In the genomic region with DNA sequence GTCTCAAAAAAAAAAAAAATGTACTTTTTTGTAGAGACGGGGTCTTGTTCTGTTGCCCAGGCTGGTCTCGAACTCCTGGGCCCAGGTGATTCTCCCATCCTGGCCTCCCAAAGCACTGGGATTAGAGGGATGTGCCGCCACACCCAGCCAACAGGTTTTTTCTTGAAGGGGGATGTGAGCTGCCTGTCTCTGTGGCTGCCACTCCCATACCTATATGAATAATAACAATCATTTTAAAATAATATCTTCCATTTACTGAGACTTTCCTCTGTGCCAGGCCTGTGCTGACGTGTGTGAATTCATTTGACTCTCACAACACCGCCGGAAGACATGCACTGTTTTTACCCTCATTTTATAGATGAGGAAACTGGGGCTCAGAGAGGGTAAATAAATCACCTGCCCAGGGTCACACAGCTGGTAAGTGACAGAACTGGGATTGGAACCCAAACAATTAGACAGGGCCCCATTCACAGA, we compare ENCODE assay signal across 11 cellular contexts. TPM values are rescaled to one million over a fixed set of nuclear protein-coding genes. Genes with fewer than 3 reads are reported as not detected.
A peak's percentile ranks its signal among the peaks of the same experiment; 100 is the strongest.
DNase-seq lines count a peak whose midpoint lies in the region; ATAC-seq, FAIRE-seq and TF ChIP-seq lines count a peak whose summit lies in the region.
"Had no signal": no experiment of that assay in that cellular context is flagged by ENCODE, and none has a peak within 500 bp of the region (broad histone marks: within the 10 kb centered on the region; RNA-seq: fewer than 3 reads in every experiment).

No MANE protein-coding gene starts in this region.

- H3K4me1 ChIP-seq in K562 (replicated peaks in 1 of 2; ENCODE audit: control insufficient read depth in 2 of 2, insufficient read depth in 2 of 2, low read length in 2 of 2) = peaks cover 22% of the 10 kb centered on the region in 2 experiments
- H3K4me1 ChIP-seq in tibial nerve = peaks cover 0 to 71% (median 34%) of the 10 kb centered on the region in 4 donors

- no peak for TF ChIP-seq CTCF in K562 (IDR thresholded peaks at IDR 0.05 in 2 of 3, conservative IDR thresholded peaks at IDR 0.05 in 1 of 3; ENCODE audit: insufficient read depth in 2 of 3, low read depth in 1 of 3, low read length in 3 of 3)
- TF ChIP-seq CTCF in tibial nerve (IDR thresholded peaks at IDR 0.05) = no peak

- H2AFZ ChIP-seq in K562 (ENCODE audit: low read depth, low read length) = 0 out of 2 replicates have a peak overlapping the region, but pooled peaks have one; percentile 36

- POLR2A ChIA-PET in K562 (lab: Yijun Ruan, JAX) = interaction anchor here (0.7 to 1.0 kb wide), 3 partner anchors 9 to 29 kb away, joined by 3 to 4 read pairs (median 3); no protein-coding TSS in a partner anchor

- no peaks in the 10 kb centered on the region for H3K9me1 ChIP-seq in K562 (ENCODE audit: control insufficient read depth, insufficient read depth, low read length)

- H3K27me3 Mint-ChIP-seq in activated T-cell treated with anti-CD3 and anti-CD28 coated beads, Interleukin-2, amount 50 U/mL, for 72 hours (ENCODE audit: low read depth) = peaks cover 7% of the 10 kb centered on the region
- peaks cover 2% of the 10 kb centered on the region for H3K27me3 Mint-ChIP-seq in memory B cell

- H3K9me3 ChIP-seq in K562 (replicated peaks; ENCODE audit: control insufficient read depth, insufficient read depth, low read depth, low read length) (no peaks in the 10 kb centered on the region), tibial nerve (no peaks in the 10 kb centered on the region)
- H3K9me3 ChIP-seq: BE2C had no signal

- DNase-seq in activated T-cell treated with anti-CD3 and anti-CD28 coated beads, Interleukin-2, amount 50 U/mL, for 72 hours = no peak
- DNase-seq in activated T-cell treated with anti-CD3 and anti-CD28 coated beads, Interleukin-2, amount 50 U/mL, for 1 hour = no peak
- DNase-seq in K562 (ENCODE audit: extremely low read depth in 1 of 4, low spot score in 3 of 4) (no peak), memory B cell (ENCODE audit: low spot score in 2 of 2) (no peak), tibial nerve (ENCODE audit: low spot score in 2 of 2) (no peak), inferior parietal cortex (ENCODE audit: extremely low spot score) (no peak), NCI-H128 (lab: John Stamatoyannopoulos, UW; ENCODE audit: unreplicated experiment) (no peak)
- DNase-seq: NCI-H1417 had no signal

- H3K4me3 ChIP-seq in K562 (no peak overlapping the region), tibial nerve (no peak overlapping the region)

- H3K4me1 Mint-ChIP-seq in activated T-cell treated with anti-CD3 and anti-CD28 coated beads, Interleukin-2, amount 50 U/mL, for 72 hours (ENCODE audit: low read depth) = peaks cover 58% of the 10 kb centered on the region
- H3K4me1 Mint-ChIP-seq in memory B cell = peaks cover 14% of the 10 kb centered on the region

- intact Hi-C loops in K562 (cut with micrococcal nuclease) = no loop called here

- no peak for TF ChIP-seq RAD21 in K562 (CRISPR knock-in tag; conservative IDR thresholded peaks at IDR 0.05 in 1 of 2, IDR thresholded peaks at IDR 0.05 in 1 of 2)

- peak overlapping the region; percentile 27; the same call in 1 of the 2 replicates for H3K4me2 ChIP-seq in K562 (ENCODE audit: insufficient read depth, low read length)

- no peak overlapping the region for H3K4me3 Mint-ChIP-seq in activated T-cell treated with anti-CD3 and anti-CD28 coated beads, Interleukin-2, amount 50 U/mL, for 72 hours
- H3K4me3 Mint-ChIP-seq in memory B cell = no peak overlapping the region
- H3K4me3 Mint-ChIP-seq: T-helper 1 cell treated with Interleukin-12 subunit alpha and Interleukin-12 subunit beta and Interleukin-4 antibody, amounts not matched to agents 30 μg/mL and 1 μg/mL, for 36 hours had no signal

- ATAC-seq in activated T-cell treated with anti-CD3 and anti-CD28 coated beads, Interleukin-2, amount 50 U/mL, for 72 hours (replicated peaks in 1 of 2) = peak; percentile 26 to 39
- ATAC-seq in K562 (no peak), memory B cell (ENCODE audit: low read depth) (peak; percentile 23), GM21367 (IDR thresholded peaks at IDR 0.05; ENCODE audit: unreplicated experiment) (no peak)

- no peaks in the 10 kb centered on the region for H3K36me3 ChIP-seq in K562 (ENCODE audit: control insufficient read depth, insufficient read depth, low read length)
- H3K36me3 ChIP-seq in tibial nerve = no peaks in the 10 kb centered on the region
- H3K36me3 ChIP-seq: BE2C had no signal

- H3K27ac ChIP-seq in K562 (ENCODE audit: extremely low read depth, low read depth, low read length) (peak overlapping the region; percentile 76; the same call in 2 of the 3 replicates), tibial nerve (peak overlapping the region; percentile 43 to 95 (median 80))

- no peak for TF ChIP-seq POLR2A in K562 (conservative IDR thresholded peaks at IDR 0.05)
- no peak for TF ChIP-seq POLR2A in tibial nerve (IDR thresholded peaks at IDR 0.05)

- no peaks in the 10 kb centered on the region for H3K79me2 ChIP-seq in K562 (ENCODE audit: control insufficient read depth, insufficient read depth, low read length)

- no peak overlapping the region for H3K27ac Mint-ChIP-seq in activated T-cell treated with anti-CD3 and anti-CD28 coated beads, Interleukin-2, amount 50 U/mL, for 72 hours
- no peak overlapping the region for H3K27ac Mint-ChIP-seq in memory B cell
- H3K27ac Mint-ChIP-seq: T-helper 1 cell treated with Interleukin-12 subunit alpha and Interleukin-12 subunit beta and Interleukin-4 antibody, amounts not matched to agents 30 μg/mL and 1 μg/mL, for 36 hours had no signal

- no peak for FAIRE-seq in K562 (lab: Jason Lieb, UNC)

- H3K9me3 Mint-ChIP-seq in activated T-cell treated with anti-CD3 and anti-CD28 coated beads, Interleukin-2, amount 50 U/mL, for 72 hours = no peaks in the 10 kb centered on the region
- H3K9me3 Mint-ChIP-seq in memory B cell = no peaks in the 10 kb centered on the region
- H3K9me3 Mint-ChIP-seq: T-helper 1 cell treated with Interleukin-12 subunit alpha and Interleukin-12 subunit beta and Interleukin-4 antibody, amounts not matched to agents 30 μg/mL and 1 μg/mL, for 36 hours had no signal

- H3K36me3 Mint-ChIP-seq in activated T-cell treated with anti-CD3 and anti-CD28 coated beads, Interleukin-2, amount 50 U/mL, for 72 hours (ENCODE audit: insufficient read depth in 2 of 2) = no peaks in the 10 kb centered on the region
- H3K36me3 Mint-ChIP-seq in memory B cell = no peaks in the 10 kb centered on the region

- H3K27me3 ChIP-seq in K562 (ENCODE audit: control insufficient read depth in 2 of 2, insufficient read depth in 2 of 2, low read length in 2 of 2) = no peaks in the 10 kb centered on the region
- no peaks in the 10 kb centered on the region for H3K27me3 ChIP-seq in tibial nerve
- H3K27me3 ChIP-seq: BE2C had no signal

- CTCF ChIA-PET in K562 (lab: Yijun Ruan, JAX; ENCODE audit: low intra/inter-chr PET ratio) = no interaction called here

- H3K9ac ChIP-seq in K562 (ENCODE audit: insufficient read depth in 1 of 2, low read depth in 2 of 2, low read length in 2 of 2) = no peak overlapping the region; a peak in 1 of 4 replicates

- TF ChIP-seq EP300 in K562 (IDR thresholded peaks at IDR 0.05; ENCODE audit: low read length) (no peak), tibial nerve (IDR thresholded peaks at IDR 0.05) (no peak)

- no peaks in the 10 kb centered on the region for H4K20me1 ChIP-seq in K562 (replicated peaks; ENCODE audit: control insufficient read depth, insufficient read depth, low read length)

- in situ Hi-C loops in K562 (cut with MboI) = no loop called here

- no TSS peak for BruUV-seq in K562 (replicated peaks; lab: Mats Ljungman, UMichigan)

- 73% methylated on average over 6 of the region's 6 CpGs for WGBS in K562 (ENCODE audit: insufficient coverage, low coverage, missing lambda C conversion rate)
- WGBS in tibial nerve, 2 donors = 47 to 55% methylated on average over 6 of the region's 6 CpGs

RNA-seq across cellular contexts. Expression of gene BCL3, which starts 7.2 kb away (rescaled TPM):
- total RNA-seq in activated T-cell treated with anti-CD3 and anti-CD28 coated beads, Interleukin-2, amount 50 U/mL, for 72 hours = 100 to 1,000 TPM; 192 to 208 TPM
- 3.7 and 11.5 TPM in 2 replicates for total RNA-seq in K562 (2011; cell fraction: chromatin; rRNA removed; ENCODE audit: low replicate concordance)
- total RNA-seq in K562 (2011; cell fraction: nucleolus; rRNA removed) = 6.4 and 6.8 TPM in 2 replicates
- 2.5 and 7.1 TPM in 2 replicates for total RNA-seq in K562 (2011; cell fraction: nucleoplasm; rRNA removed)
- total RNA-seq in K562 (2014; rRNA removed) = 1.1 TPM in 2 replicates
- total RNA-seq in K562 (2014; rRNA removed; fragmentation: Illumina TruSeq; extraction: Trizol) = 0.07 TPM in 1 of 2 replicates, not detected in the other
- 0.33 and 0.72 TPM in 2 replicates for total RNA-seq in K562 (2015; rRNA removed; fragmentation: Illumina TruSeq; extraction: Trizol)
- 1.9 and 2.4 TPM in 2 replicates for total RNA-seq in K562 (2021)
- 0.28 and 1.2 TPM in 2 replicates for polyA plus RNA-seq in K562 (2011; rRNA removed)
- polyA plus RNA-seq in K562 (2011; cell fraction: cytosol; rRNA removed) = 0.43 and 2.4 TPM in 2 replicates
- 5.5 and 6.5 TPM in 2 replicates for polyA plus RNA-seq in K562 (2011; cell fraction: nucleus; rRNA removed)
- polyA plus RNA-seq in K562 (2012) = 2.5 and 9.1 TPM in 2 replicates
- polyA plus RNA-seq in K562 (2014; fragmentation: Illumina TruSeq; extraction: Trizol) = 0.67 and 0.93 TPM in 2 replicates
- under 1 TPM in 1 of 2 experiments, not detected in 1; 0.03 TPM for polyA plus RNA-seq in K562 (2014; fragmentation: Nextera tagmentation; extraction: Ambion mirVana)
- 0.97 and 2.4 TPM in 2 replicates for polyA plus RNA-seq in K562 (2014; rRNA removed)
- 0.21 TPM in 1 of 2 replicates, not detected in the other for polyA minus RNA-seq in K562 (2011; rRNA and poly(A)+ RNA removed)
- 2.5 TPM in 2 replicates for polyA minus RNA-seq in K562 (2011; cell fraction: cytosol; rRNA and poly(A)+ RNA removed)
- polyA minus RNA-seq in K562 (2011; cell fraction: nucleus; rRNA and poly(A)+ RNA removed) = 0.78 and 2.3 TPM in 2 replicates
- 10 to 100 TPM; 10.3 to 37.8 (median 18.0) TPM for total RNA-seq in tibial nerve

RNA-seq across cellular contexts. Expression of gene CBLC, which starts 36.4 kb away (rescaled TPM):
- total RNA-seq in activated T-cell treated with anti-CD3 and anti-CD28 coated beads, Interleukin-2, amount 50 U/mL, for 72 hours = not detected
- not detected in 2 replicates for total RNA-seq in K562 (2011; cell fraction: chromatin; rRNA removed; ENCODE audit: low replicate concordance)
- not detected in 2 replicates for total RNA-seq in K562 (2011; cell fraction: nucleolus; rRNA removed)
- total RNA-seq in K562 (2011; cell fraction: nucleoplasm; rRNA removed) = not detected in 2 replicates
- total RNA-seq in K562 (2014; rRNA removed) (0.09 TPM in 1 of 2 replicates, not detected in the other), K562 (2014; rRNA removed; fragmentation: Illumina TruSeq; extraction: Trizol) (not detected in 2 replicates), K562 (2015; rRNA removed; fragmentation: Illumina TruSeq; extraction: Trizol) (not detected in 2 replicates), K562 (2021) (not detected in 2 replicates), tibial nerve (not detected)
- polyA plus RNA-seq in K562 (2011; rRNA removed) (not detected in 2 replicates), K562 (2014; fragmentation: Illumina TruSeq; extraction: Trizol) (not detected in 2 replicates), K562 (2014; fragmentation: Nextera tagmentation; extraction: Ambion mirVana) (not detected), K562 (2014; rRNA removed) (not detected in 2 replicates)
- not detected in 2 replicates for polyA plus RNA-seq in K562 (2011; cell fraction: cytosol; rRNA removed)
- not detected in 2 replicates for polyA plus RNA-seq in K562 (2011; cell fraction: nucleus; rRNA removed)
- not detected in 2 replicates for polyA plus RNA-seq in K562 (2012)
- not detected in 2 replicates for polyA minus RNA-seq in K562 (2011; rRNA and poly(A)+ RNA removed)
- polyA minus RNA-seq in K562 (2011; cell fraction: cytosol; rRNA and poly(A)+ RNA removed) = not detected in 2 replicates
- not detected in 2 replicates for polyA minus RNA-seq in K562 (2011; cell fraction: nucleus; rRNA and poly(A)+ RNA removed)

RNA-seq across cellular contexts. Expression of gene CEACAM16, which starts 42.3 kb away (rescaled TPM):
- total RNA-seq in activated T-cell treated with anti-CD3 and anti-CD28 coated beads, Interleukin-2, amount 50 U/mL, for 72 hours = not detected
- total RNA-seq in K562 (2011; cell fraction: chromatin; rRNA removed; ENCODE audit: low replicate concordance) = not detected in 2 replicates
- not detected in 2 replicates for total RNA-seq in K562 (2011; cell fraction: nucleolus; rRNA removed)
- not detected in 2 replicates for total RNA-seq in K562 (2011; cell fraction: nucleoplasm; rRNA removed)
- total RNA-seq in K562 (2014; rRNA removed) = not detected in 2 replicates
- total RNA-seq in K562 (2014; rRNA removed; fragmentation: Illumina TruSeq; extraction: Trizol) = not detected in 2 replicates
- not detected in 2 replicates for total RNA-seq in K562 (2015; rRNA removed; fragmentation: Illumina TruSeq; extraction: Trizol)
- total RNA-seq in K562 (2021) = not detected in 2 replicates
- not detected in 2 replicates for polyA plus RNA-seq in K562 (2011; rRNA removed)
- polyA plus RNA-seq in K562 (2011; cell fraction: cytosol; rRNA removed) = not detected in 2 replicates
- polyA plus RNA-seq in K562 (2011; cell fraction: nucleus; rRNA removed) = not detected in 2 replicates
- polyA plus RNA-seq in K562 (2012) = not detected in 2 replicates
- not detected in 2 replicates for polyA plus RNA-seq in K562 (2014; fragmentation: Illumina TruSeq; extraction: Trizol)
- not detected for polyA plus RNA-seq in K562 (2014; fragmentation: Nextera tagmentation; extraction: Ambion mirVana)
- polyA plus RNA-seq in K562 (2014; rRNA removed) = not detected in 2 replicates
- not detected in 2 replicates for polyA minus RNA-seq in K562 (2011; rRNA and poly(A)+ RNA removed)
- not detected in 2 replicates for polyA minus RNA-seq in K562 (2011; cell fraction: cytosol; rRNA and poly(A)+ RNA removed)
- polyA minus RNA-seq in K562 (2011; cell fraction: nucleus; rRNA and poly(A)+ RNA removed) = not detected in 2 replicates
- total RNA-seq in tibial nerve = not detected

Comparison
In these comparisons a context has a peak if more than half of its experiments do, and no peak if none do; other contexts are left out.
1. ATAC-seq: peak in activated T-cell treated with anti-CD3 and anti-CD28 coated beads, Interleukin-2, amount 50 U/mL, for 72 hours (2 of 2) and memory B cell (single experiment); none in K562 (single experiment) and GM21367 (single experiment).
2. RNA of gene BCL3, which starts 7.2 kb away (total RNA-seq): 192 to 208 TPM in activated T-cell treated with anti-CD3 and anti-CD28 coated beads, Interleukin-2, amount 50 U/mL, for 72 hours; 10.3 to 37.8 TPM in tibial nerve and 0.07 to 11.5 TPM in K562; every median in the first group is over 4 times any median in the second.